1 cellular context compared by ENCODE assay signal in the genomic region with DNA sequence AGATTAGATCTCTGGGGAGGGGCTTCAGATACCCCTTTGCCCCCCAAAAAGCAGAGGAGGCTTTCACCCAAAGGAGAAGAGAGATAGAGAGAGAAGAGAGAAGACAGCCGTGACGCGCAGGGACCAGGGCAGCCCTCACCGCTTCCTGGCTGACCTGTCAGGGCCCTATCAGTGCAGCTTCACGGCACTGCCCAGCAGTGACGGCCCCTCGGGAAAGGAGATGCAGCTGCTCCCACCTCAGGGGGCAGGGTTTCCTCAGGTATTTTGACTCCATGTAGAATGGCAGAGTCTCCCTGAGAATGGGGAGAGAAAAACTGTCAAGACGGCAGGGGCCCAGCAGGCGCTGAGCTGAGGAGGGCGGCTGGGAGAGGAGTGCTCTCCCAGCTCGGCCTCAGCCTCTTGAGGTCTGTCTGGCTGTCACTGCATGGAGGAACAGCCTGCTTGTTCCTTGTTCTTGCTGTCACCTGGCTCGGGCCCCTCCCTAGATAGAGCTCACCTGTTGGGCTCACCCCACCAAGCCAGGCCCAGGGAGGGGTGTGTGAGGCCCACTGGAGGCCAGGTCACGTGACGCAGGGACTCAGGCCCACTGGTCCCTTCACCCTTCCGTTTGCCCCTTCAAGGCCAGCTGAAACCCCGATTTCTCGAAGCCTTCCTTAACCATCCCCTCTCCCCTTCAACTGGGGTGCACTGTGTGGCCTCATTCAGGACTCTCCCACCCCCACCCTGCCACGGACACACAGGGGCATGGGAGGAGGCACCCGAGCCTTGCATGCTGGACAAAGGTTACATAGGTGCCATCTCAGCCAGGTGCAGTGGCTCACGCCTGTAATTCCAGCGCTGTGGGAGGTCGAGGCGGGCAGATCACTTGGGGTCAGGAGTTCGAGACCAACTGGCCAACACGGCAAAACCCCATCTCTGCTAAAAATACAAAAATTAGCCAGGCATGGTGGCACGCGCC.
TF ChIP-seq lines count a peak whose summit lies in the region.

No MANE protein-coding gene starts in this region.

TF ChIP-seq in K562, 482 proteins besides CTCF, POLR2A, EP300 and RAD21 (continued from another document):
- TF ChIP-seq, protein P1, sequence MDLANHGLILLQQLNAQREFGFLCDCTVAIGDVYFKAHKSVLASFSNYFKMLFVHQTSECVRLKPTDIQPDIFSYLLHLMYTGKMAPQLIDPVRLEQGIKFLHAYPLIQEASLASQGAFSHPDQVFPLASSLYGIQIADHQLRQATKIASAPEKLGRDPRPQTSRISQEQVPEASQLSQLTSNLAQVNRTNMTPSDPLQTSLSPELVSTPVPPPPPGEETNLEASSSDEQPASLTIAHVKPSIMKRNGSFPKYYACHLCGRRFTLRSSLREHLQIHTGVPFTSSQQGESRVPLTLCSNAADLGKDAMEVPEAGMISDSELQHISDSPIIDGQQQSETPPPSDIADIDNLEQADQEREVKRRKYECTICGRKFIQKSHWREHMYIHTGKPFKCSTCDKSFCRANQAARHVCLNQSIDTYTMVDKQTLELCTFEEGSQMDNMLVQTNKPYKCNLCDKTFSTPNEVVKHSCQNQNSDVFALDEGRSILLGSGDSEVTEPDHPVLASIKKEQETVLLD (IDR thresholded peaks at IDR 0.05) = no peak
- TF ChIP-seq, protein P2, sequence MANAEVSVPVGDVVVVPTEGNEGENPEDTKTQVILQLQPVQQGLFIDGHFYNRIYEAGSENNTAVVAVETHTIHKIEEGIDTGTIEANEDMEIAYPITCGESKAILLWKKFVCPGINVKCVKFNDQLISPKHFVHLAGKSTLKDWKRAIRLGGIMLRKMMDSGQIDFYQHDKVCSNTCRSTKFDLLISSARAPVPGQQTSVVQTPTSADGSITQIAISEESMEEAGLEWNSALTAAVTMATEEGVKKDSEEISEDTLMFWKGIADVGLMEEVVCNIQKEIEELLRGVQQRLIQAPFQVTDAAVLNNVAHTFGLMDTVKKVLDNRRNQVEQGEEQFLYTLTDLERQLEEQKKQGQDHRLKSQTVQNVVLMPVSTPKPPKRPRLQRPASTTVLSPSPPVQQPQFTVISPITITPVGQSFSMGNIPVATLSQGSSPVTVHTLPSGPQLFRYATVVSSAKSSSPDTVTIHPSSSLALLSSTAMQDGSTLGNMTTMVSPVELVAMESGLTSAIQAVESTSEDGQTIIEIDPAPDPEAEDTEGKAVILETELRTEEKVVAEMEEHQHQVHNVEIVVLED (CRISPR knock-in tag; IDR thresholded peaks at IDR 0.05) = no peak
- peak; percentile 38; the same call in 1 of the 2 replicates for TF ChIP-seq BHLHE40 (IDR thresholded peaks at IDR 0.05; ENCODE audit: low read length)
- TF ChIP-seq, protein P3, sequence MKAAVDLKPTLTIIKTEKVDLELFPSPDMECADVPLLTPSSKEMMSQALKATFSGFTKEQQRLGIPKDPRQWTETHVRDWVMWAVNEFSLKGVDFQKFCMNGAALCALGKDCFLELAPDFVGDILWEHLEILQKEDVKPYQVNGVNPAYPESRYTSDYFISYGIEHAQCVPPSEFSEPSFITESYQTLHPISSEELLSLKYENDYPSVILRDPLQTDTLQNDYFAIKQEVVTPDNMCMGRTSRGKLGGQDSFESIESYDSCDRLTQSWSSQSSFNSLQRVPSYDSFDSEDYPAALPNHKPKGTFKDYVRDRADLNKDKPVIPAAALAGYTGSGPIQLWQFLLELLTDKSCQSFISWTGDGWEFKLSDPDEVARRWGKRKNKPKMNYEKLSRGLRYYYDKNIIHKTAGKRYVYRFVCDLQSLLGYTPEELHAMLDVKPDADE (conservative IDR thresholded peaks at IDR 0.05; ENCODE audit: control insufficient read depth, low read depth, low read length) = no peak
- TF ChIP-seq, protein P4, sequence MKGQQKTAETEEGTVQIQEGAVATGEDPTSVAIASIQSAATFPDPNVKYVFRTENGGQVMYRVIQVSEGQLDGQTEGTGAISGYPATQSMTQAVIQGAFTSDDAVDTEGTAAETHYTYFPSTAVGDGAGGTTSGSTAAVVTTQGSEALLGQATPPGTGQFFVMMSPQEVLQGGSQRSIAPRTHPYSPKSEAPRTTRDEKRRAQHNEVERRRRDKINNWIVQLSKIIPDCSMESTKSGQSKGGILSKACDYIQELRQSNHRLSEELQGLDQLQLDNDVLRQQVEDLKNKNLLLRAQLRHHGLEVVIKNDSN (CRISPR knock-in tag; IDR thresholded peaks at IDR 0.05) = peak; percentile 73
- TF ChIP-seq, protein P5, sequence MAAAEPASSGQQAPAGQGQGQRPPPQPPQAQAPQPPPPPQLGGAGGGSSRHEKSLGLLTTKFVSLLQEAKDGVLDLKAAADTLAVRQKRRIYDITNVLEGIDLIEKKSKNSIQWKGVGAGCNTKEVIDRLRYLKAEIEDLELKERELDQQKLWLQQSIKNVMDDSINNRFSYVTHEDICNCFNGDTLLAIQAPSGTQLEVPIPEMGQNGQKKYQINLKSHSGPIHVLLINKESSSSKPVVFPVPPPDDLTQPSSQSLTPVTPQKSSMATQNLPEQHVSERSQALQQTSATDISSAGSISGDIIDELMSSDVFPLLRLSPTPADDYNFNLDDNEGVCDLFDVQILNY (CRISPR knock-in tag; IDR thresholded peaks at IDR 0.05) = no peak
- TF ChIP-seq ELF2 (CRISPR knock-in tag; IDR thresholded peaks at IDR 0.05) = no peak
- TF ChIP-seq, protein P6, sequence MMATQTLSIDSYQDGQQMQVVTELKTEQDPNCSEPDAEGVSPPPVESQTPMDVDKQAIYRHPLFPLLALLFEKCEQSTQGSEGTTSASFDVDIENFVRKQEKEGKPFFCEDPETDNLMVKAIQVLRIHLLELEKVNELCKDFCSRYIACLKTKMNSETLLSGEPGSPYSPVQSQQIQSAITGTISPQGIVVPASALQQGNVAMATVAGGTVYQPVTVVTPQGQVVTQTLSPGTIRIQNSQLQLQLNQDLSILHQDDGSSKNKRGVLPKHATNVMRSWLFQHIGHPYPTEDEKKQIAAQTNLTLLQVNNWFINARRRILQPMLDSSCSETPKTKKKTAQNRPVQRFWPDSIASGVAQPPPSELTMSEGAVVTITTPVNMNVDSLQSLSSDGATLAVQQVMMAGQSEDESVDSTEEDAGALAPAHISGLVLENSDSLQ (IDR thresholded peaks at IDR 0.05) = no peak
- TF ChIP-seq, protein P7, sequence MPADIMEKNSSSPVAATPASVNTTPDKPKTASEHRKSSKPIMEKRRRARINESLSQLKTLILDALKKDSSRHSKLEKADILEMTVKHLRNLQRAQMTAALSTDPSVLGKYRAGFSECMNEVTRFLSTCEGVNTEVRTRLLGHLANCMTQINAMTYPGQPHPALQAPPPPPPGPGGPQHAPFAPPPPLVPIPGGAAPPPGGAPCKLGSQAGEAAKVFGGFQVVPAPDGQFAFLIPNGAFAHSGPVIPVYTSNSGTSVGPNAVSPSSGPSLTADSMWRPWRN (IDR thresholded peaks at IDR 0.05; ENCODE audit: low read depth) = no peak
- TF ChIP-seq XRCC3 (IDR thresholded peaks at IDR 0.05) = no peak
- TF ChIP-seq ZNF589 (CRISPR knock-in tag; IDR thresholded peaks at IDR 0.05; ENCODE audit: low read depth) = no peak
- no peak for TF ChIP-seq CHD1 (IDR thresholded peaks at IDR 0.05; ENCODE audit: low read length)
- TF ChIP-seq, protein P8, sequence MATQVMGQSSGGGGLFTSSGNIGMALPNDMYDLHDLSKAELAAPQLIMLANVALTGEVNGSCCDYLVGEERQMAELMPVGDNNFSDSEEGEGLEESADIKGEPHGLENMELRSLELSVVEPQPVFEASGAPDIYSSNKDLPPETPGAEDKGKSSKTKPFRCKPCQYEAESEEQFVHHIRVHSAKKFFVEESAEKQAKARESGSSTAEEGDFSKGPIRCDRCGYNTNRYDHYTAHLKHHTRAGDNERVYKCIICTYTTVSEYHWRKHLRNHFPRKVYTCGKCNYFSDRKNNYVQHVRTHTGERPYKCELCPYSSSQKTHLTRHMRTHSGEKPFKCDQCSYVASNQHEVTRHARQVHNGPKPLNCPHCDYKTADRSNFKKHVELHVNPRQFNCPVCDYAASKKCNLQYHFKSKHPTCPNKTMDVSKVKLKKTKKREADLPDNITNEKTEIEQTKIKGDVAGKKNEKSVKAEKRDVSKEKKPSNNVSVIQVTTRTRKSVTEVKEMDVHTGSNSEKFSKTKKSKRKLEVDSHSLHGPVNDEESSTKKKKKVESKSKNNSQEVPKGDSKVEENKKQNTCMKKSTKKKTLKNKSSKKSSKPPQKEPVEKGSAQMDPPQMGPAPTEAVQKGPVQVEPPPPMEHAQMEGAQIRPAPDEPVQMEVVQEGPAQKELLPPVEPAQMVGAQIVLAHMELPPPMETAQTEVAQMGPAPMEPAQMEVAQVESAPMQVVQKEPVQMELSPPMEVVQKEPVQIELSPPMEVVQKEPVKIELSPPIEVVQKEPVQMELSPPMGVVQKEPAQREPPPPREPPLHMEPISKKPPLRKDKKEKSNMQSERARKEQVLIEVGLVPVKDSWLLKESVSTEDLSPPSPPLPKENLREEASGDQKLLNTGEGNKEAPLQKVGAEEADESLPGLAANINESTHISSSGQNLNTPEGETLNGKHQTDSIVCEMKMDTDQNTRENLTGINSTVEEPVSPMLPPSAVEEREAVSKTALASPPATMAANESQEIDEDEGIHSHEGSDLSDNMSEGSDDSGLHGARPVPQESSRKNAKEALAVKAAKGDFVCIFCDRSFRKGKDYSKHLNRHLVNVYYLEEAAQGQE (CRISPR knock-in tag; IDR thresholded peaks at IDR 0.05; ENCODE audit: low read depth) = no peak
- TF ChIP-seq ARNT (IDR thresholded peaks at IDR 0.05) = no peak
- TF ChIP-seq NFIX (CRISPR knock-in tag; IDR thresholded peaks at IDR 0.05; ENCODE audit: low read depth) = no peak
- TF ChIP-seq, protein P9, sequence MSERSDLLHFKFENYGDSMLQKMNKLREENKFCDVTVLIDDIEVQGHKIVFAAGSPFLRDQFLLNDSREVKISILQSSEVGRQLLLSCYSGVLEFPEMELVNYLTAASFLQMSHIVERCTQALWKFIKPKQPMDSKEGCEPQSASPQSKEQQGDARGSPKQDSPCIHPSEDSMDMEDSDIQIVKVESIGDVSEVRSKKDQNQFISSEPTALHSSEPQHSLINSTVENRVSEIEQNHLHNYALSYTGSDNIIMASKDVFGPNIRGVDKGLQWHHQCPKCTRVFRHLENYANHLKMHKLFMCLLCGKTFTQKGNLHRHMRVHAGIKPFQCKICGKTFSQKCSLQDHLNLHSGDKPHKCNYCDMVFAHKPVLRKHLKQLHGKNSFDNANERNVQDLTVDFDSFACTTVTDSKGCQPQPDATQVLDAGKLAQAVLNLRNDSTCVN (CRISPR knock-in tag; IDR thresholded peaks at IDR 0.05) = no peak
- TF ChIP-seq ZBTB8A (IDR thresholded peaks at IDR 0.05; ENCODE audit: partially characterized antibody) = no peak
- TF ChIP-seq PCBP1 (IDR thresholded peaks at IDR 0.05; ENCODE audit: low read depth, low read length, poor library complexity, severe bottlenecking) = no peak
- TF ChIP-seq, protein P10, sequence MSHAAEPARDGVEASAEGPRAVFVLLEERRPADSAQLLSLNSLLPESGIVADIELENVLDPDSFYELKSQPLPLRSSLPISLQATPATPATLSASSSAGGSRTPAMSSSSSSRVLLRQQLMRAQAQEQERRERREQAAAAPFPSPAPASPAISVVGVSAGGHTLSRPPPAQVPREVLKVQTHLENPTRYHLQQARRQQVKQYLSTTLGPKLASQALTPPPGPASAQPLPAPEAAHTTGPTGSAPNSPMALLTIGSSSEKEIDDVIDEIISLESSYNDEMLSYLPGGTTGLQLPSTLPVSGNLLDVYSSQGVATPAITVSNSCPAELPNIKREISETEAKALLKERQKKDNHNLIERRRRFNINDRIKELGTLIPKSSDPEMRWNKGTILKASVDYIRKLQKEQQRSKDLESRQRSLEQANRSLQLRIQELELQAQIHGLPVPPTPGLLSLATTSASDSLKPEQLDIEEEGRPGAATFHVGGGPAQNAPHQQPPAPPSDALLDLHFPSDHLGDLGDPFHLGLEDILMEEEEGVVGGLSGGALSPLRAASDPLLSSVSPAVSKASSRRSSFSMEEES (CRISPR knock-in tag; IDR thresholded peaks at IDR 0.05) = peak; percentile 76
- peak; percentile 43; the same call in 1 of the 2 replicates for TF ChIP-seq TOE1 (IDR thresholded peaks at IDR 0.05; ENCODE audit: borderline replicate concordance)
- TF ChIP-seq TOE1 (CRISPR knock-in tag; IDR thresholded peaks at IDR 0.05; ENCODE audit: borderline replicate concordance, low read depth) = no peak
